ENCODE assay signal across 15 cellular contexts in the genomic region with DNA sequence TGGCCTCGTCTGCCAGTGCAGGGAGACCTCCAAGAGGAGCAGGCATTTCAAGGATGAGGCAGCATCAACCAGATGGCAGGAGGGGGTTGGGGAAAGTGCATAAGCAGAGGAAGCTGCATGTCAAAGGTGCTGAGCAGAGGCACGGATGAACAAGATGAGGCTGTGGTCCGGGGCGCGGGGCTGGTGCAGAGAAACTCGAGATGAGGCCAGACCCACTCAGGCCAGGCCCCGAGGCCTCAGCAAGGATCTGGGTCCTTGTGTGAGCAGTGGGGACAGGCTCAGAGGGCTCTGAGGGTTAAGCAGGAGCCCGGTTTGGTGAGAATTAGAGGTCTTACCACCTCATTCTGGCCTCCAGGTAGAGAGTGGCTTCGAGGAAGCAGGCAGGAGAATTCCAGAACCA.
"Had no signal": no experiment of that assay in that cellular context is flagged by ENCODE, and none has a peak within 500 bp of the region (broad histone marks: within the 10 kb centered on the region; RNA-seq: fewer than 3 reads in every experiment).

No MANE protein-coding gene starts in this region.

- H3K27ac Mint-ChIP-seq: activated naive CD8-positive, alpha-beta T cell treated with anti-CD3 and anti-CD28 coated beads for 36 hours; stimulated activated naive B cell treated with anti-CD40 and anti-IgM and Interleukin-4, amounts not matched to agents 10 μg/mL and 1 μg/mL and 100 μg/mL, for 72 hours had no signal

- DNase-seq: activated naive CD8-positive, alpha-beta T cell treated with anti-CD3 and anti-CD28 coated beads for 36 hours; anterior cingulate cortex; brain microvascular endothelial cell; esophagus squamous epithelium; hippocampal formation; midbrain; pancreas; stimulated activated CD4-positive, alpha-beta T cell treated with anti-CD3 and anti-CD28 coated beads, Interleukin-12 subunit alpha, Interleukin-12 subunit beta, amount 100 ng/mL, for 4 hours; stimulated activated CD4-positive, alpha-beta T cell treated with anti-CD3 and anti-CD28 coated beads, Interleukin-2, amount 100 ng/mL, for 24 hours; stimulated activated naive B cell treated with anti-CD40 and anti-IgM and Interleukin-4, amounts not matched to agents 10 μg/mL and 1 μg/mL and 100 μg/mL, for 72 hours; substantia nigra; transverse colon had no signal

- H3K4me1 Mint-ChIP-seq: neural crest cell; stimulated activated naive B cell treated with anti-CD40 and anti-IgM and Interleukin-4, amounts not matched to agents 10 μg/mL and 1 μg/mL and 100 μg/mL, for 72 hours had no signal

- H3K36me3 Mint-ChIP-seq: activated naive CD8-positive, alpha-beta T cell treated with anti-CD3 and anti-CD28 coated beads for 36 hours; stimulated activated naive B cell treated with anti-CD40 and anti-IgM and Interleukin-4, amounts not matched to agents 10 μg/mL and 1 μg/mL and 100 μg/mL, for 72 hours had no signal

- ATAC-seq: left lobe of liver; pancreas; stimulated activated naive B cell treated with anti-CD40 and anti-IgM and Interleukin-4, amounts not matched to agents 10 μg/mL and 1 μg/mL and 100 μg/mL, for 72 hours had no signal

- H3K27me3 Mint-ChIP-seq: activated naive CD8-positive, alpha-beta T cell treated with anti-CD3 and anti-CD28 coated beads for 36 hours; central memory CD8-positive, alpha-beta T cell; stimulated activated naive B cell treated with anti-CD40 and anti-IgM and Interleukin-4, amounts not matched to agents 10 μg/mL and 1 μg/mL and 100 μg/mL, for 72 hours had no signal

- H3K9me3 Mint-ChIP-seq: activated naive CD8-positive, alpha-beta T cell treated with anti-CD3 and anti-CD28 coated beads for 36 hours; central memory CD8-positive, alpha-beta T cell; neural crest cell; stimulated activated naive B cell treated with anti-CD40 and anti-IgM and Interleukin-4, amounts not matched to agents 10 μg/mL and 1 μg/mL and 100 μg/mL, for 72 hours had no signal

- H3K4me3 Mint-ChIP-seq: activated naive CD8-positive, alpha-beta T cell treated with anti-CD3 and anti-CD28 coated beads for 36 hours; central memory CD8-positive, alpha-beta T cell; neural crest cell; stimulated activated naive B cell treated with anti-CD40 and anti-IgM and Interleukin-4, amounts not matched to agents 10 μg/mL and 1 μg/mL and 100 μg/mL, for 72 hours had no signal
